Comparison of ENCODE assay signal across 20 cellular contexts in genomic region chr10:98320476-98321202, GRCh38. TPM values are rescaled to one million over a fixed set of nuclear protein-coding genes. Genes with fewer than 3 reads are reported as not detected.
DNase-seq lines count a peak whose midpoint lies in the region; ATAC-seq, FAIRE-seq and TF ChIP-seq lines count a peak whose summit lies in the region.
"Had no signal": no experiment of that assay in that cellular context is flagged by ENCODE, and none has a peak within 500 bp of the region (broad histone marks: within the 10 kb centered on the region; RNA-seq: fewer than 3 reads in every experiment).

No MANE protein-coding gene starts in this region.

- no peak overlapping the region for H4K91ac ChIP-seq in H1 (replicated peaks; ENCODE audit: insufficient read length, low read length)

- H3K36me3 ChIP-seq in HepG2 (replicated peaks in 1 of 2; ENCODE audit: control insufficient read depth in 1 of 2, insufficient read depth in 2 of 2, low read length in 2 of 2) (no peaks in the 10 kb centered on the region), right lobe of liver (no peaks in the 10 kb centered on the region), H1 (ENCODE audit: control insufficient read depth in 2 of 4, insufficient read depth in 4 of 4, low read length in 3 of 4) (no peaks in the 10 kb centered on the region)
- H3K36me3 ChIP-seq: HAP-1, SJSA1 had no signal

- in situ Hi-C loops in HepG2 (cut with HindIII; ENCODE audit: extremely low pct_ligation_motif_present, low pct_unique_long_range_greater_than_20kb), result loop anchor here (25.0 kb wide), 1 partner anchor 408 kb away; no protein-coding TSS in a partner anchor

- FAIRE-seq in HepG2 (lab: Jason Lieb, UNC) (no peak), H1 (lab: Jason Lieb, UNC) (no peak)
- FAIRE-seq: A549, GM12878 had no signal

- H4K20me1 ChIP-seq in HepG2 (ENCODE audit: insufficient read depth, low read length), result no peaks in the 10 kb centered on the region
- H4K20me1 ChIP-seq in H1 (replicated peaks in 1 of 2; ENCODE audit: control insufficient read depth in 1 of 2, insufficient read depth in 2 of 2, low read length in 2 of 2), result no peaks in the 10 kb centered on the region

- H3K4me3 ChIP-seq in HepG2 (replicated peaks in 1 of 3; ENCODE audit: insufficient read depth in 1 of 3, low read depth in 2 of 3, low read length in 3 of 3), result no peak overlapping the region
- H3K4me3 ChIP-seq in right lobe of liver, result no peak overlapping the region
- H3K4me3 ChIP-seq in NB4 (ENCODE audit: low read depth, low read length), result no peak overlapping the region
- no peak overlapping the region for H3K4me3 ChIP-seq in H1 (ENCODE audit: extremely low read depth in 1 of 4, insufficient read depth in 2 of 4, low read depth in 3 of 4, low read length in 4 of 4)
- H3K4me3 ChIP-seq: A549, GM12878, HAP-1, SJSA1 had no signal

- no peak overlapping the region for H2BK120ac ChIP-seq in H1 (replicated peaks; ENCODE audit: low read depth, low read length)

- H4K8ac ChIP-seq in H1 (ENCODE audit: extremely low read depth, insufficient read depth, low read length), result no peak overlapping the region; the same call in 1 of the 2 replicates

- no peak overlapping the region for H2AFZ ChIP-seq in HepG2 (ENCODE audit: low read length)
- H2AFZ ChIP-seq in H1 (ENCODE audit: low read length), result peak overlapping the region; percentile 92

- TF ChIP-seq POLR2A in HepG2 (IDR thresholded peaks at IDR 0.05; ENCODE audit: insufficient read depth in 1 of 2, low read depth in 2 of 2, low read length in 2 of 2) (no peak), right lobe of liver (IDR thresholded peaks at IDR 0.05) (no peak), NB4 (IDR thresholded peaks at IDR 0.05; ENCODE audit: extremely low read depth, insufficient read length) (no peak), H1 (IDR thresholded peaks at IDR 0.05; ENCODE audit: control extremely low read depth in 1 of 2, low read depth in 2 of 2, low read length in 2 of 2) (no peak)

- ATAC-seq in HepG2 (peak; percentile 28; the same call in 2 of the 3 replicates), right lobe of liver (no peak), left colon (no peak)
- ATAC-seq: GM12878, Right ventricle myocardium inferior had no signal

- CTCF ChIA-PET in HepG2 (lab: Yijun Ruan, JAX; ENCODE audit: low intra/inter-chr PET ratio, low total read pairs) (no interaction called here), H1 (lab: Charles Lee; ENCODE audit: partially characterized antibody) (interaction anchor here (0.7 to 9.0 kb wide), 4 partner anchors 11 to 93 kb away, joined by 3 to 58 read pairs (median 4); partner anchors contain the start of gene LOXL4)

- no peak overlapping the region for H2BK20ac ChIP-seq in H1 (ENCODE audit: low read length)

- H3K79me2 ChIP-seq in HepG2 (ENCODE audit: insufficient read depth, low read length), result no peaks in the 10 kb centered on the region
- H3K79me2 ChIP-seq in H1 (ENCODE audit: control insufficient read depth in 1 of 2, insufficient read depth in 2 of 2, low read length in 2 of 2), result no peaks in the 10 kb centered on the region

- H3K9ac ChIP-seq in HepG2 (ENCODE audit: insufficient read depth, low read depth, low read length), result no peak overlapping the region
- H3K9ac ChIP-seq in H1 (replicated peaks in 1 of 4; ENCODE audit: extremely low read depth in 1 of 4, low read depth in 3 of 4, low read length in 3 of 4), result no peak overlapping the region
- H3K9ac ChIP-seq: KMS-11 had no signal

- 6% methylated on average over 6 of the region's 8 CpGs for WGBS in HepG2 (ENCODE audit: low lambda C conversion rate)
- WGBS in right lobe of liver (ENCODE audit: insufficient coverage, low coverage, low lambda C conversion rate, missing lambda C conversion rate), result 79% methylated on average over 6 of the region's 8 CpGs
- 88% methylated on average over 8 of the region's 8 CpGs; no CpG with 5 or more reads in 1 of the 2 experiments for WGBS in H1 (ENCODE audit: extremely low coverage in 1 of 2, insufficient coverage in 1 of 2, insufficient read length in 1 of 2, insufficient replicate concordance in 2 of 2, low coverage in 1 of 2, low lambda C conversion rate in 2 of 2, missing lambda C conversion rate in 1 of 2), 2 experiments

- POLR2A ChIA-PET in HepG2 (lab: Yijun Ruan, JAX), result no interaction called here
- POLR2A ChIA-PET in H1 (lab: Charles Lee; ENCODE audit: partially characterized antibody), result no interaction called here

- no peak overlapping the region for H3K18ac ChIP-seq in H1 (ENCODE audit: extremely low read depth, low read length)

- no peak overlapping the region for H3K4me2 ChIP-seq in HepG2 (ENCODE audit: low read depth, low read length)
- peak overlapping the region in 1 of 2 experiments; percentile 7; a peak in 1 of 4 replicates for H3K4me2 ChIP-seq in H1 (ENCODE audit: insufficient read depth in 1 of 2, low read depth in 2 of 2, low read length in 2 of 2)
- H3K4me2 ChIP-seq: A549, KMS-11 had no signal

- no peak for DNase-seq in HepG2 (ENCODE audit: low spot score)
- DNase-seq in right lobe of liver, result no peak
- DNase-seq in NB4 (ENCODE audit: low read depth), result peak; percentile 86
- no peak for DNase-seq in H1 (ENCODE audit: low read depth in 1 of 2, low spot score in 2 of 2)
- no peak for DNase-seq in epidermal melanocyte (ENCODE audit: insufficient read length, low spot score)
- no peak for DNase-seq in left colon
- no peak for DNase-seq in AG08396 (ENCODE audit: low spot score)
- DNase-seq: CD4-positive, alpha-beta memory T cell; NCI-H187 treated with DMSO at 0.1 percent for 48 hours; NCI-H226; NCI-H510A treated with DMSO at 0.1 percent for 48 hours; NCI-H774; SW 1271 had no signal

- no peak overlapping the region; the same call in 1 of the 2 replicates for H2BK5ac ChIP-seq in H1 (ENCODE audit: low read depth, low read length)

- H3K79me1 ChIP-seq in H1 (ENCODE audit: low read depth, low read length), result no peaks in the 10 kb centered on the region

- no peak overlapping the region for H4K5ac ChIP-seq in H1 (ENCODE audit: insufficient read length, low read depth, low read length)

- H3K23ac ChIP-seq in H1 (ENCODE audit: insufficient read length), result no peak overlapping the region

- H3K4ac ChIP-seq in H1 (replicated peaks; ENCODE audit: insufficient read length, low read depth, low read length), result no peak overlapping the region

- H2BK15ac ChIP-seq in H1 (ENCODE audit: low read length), result no peak overlapping the region

- BruUV-seq in HepG2 (replicated peaks; lab: Mats Ljungman, UMichigan), result no TSS peak

- no peak overlapping the region for H3K27ac ChIP-seq in HepG2 (ENCODE audit: extremely low read length, insufficient read depth, low read length)
- no peak overlapping the region for H3K27ac ChIP-seq in right lobe of liver
- H3K27ac ChIP-seq in H1 (ENCODE audit: low read depth, low read length), result no peak overlapping the region
- H3K27ac ChIP-seq: A549, HL-60, KMS-11, SJSA1 had no signal

- intact Hi-C loops in HepG2 (cut with micrococcal nuclease; ENCODE audit: unreplicated experiment), result no loop called here
- intact Hi-C loops in right lobe of liver (cut with DNase I), result no loop called here
- intact Hi-C loops in left colon (cut with DNase I, micrococcal nuclease), result no loop called here

- no peak overlapping the region for H2AK5ac ChIP-seq in H1 (ENCODE audit: low read depth, low read length)

- H3K4me1 ChIP-seq in HepG2 (ENCODE audit: insufficient read depth, low read length), result no peaks in the 10 kb centered on the region
- H3K4me1 ChIP-seq in right lobe of liver, result no peaks in the 10 kb centered on the region
- peaks cover 0 to 3% (median 0%) of the 10 kb centered on the region in 4 experiments; a peak in 3 of 7 replicates for H3K4me1 ChIP-seq in H1 (replicated peaks in 1 of 4; ENCODE audit: control insufficient read depth in 3 of 4, insufficient read depth in 4 of 4, low read length in 3 of 4)
- H3K4me1 ChIP-seq: HAP-1 had no signal

- TF ChIP-seq CTCF in HepG2 (CRISPR knock-in tag; IDR thresholded peaks at IDR 0.05), result no peak
- TF ChIP-seq CTCF in right lobe of liver (IDR thresholded peaks at IDR 0.05), result no peak
- no peak for TF ChIP-seq CTCF in NB4 (IDR thresholded peaks at IDR 0.05; ENCODE audit: low read depth, low read length)
- TF ChIP-seq CTCF in H1 (IDR thresholded peaks at IDR 0.05; ENCODE audit: control extremely low read depth in 1 of 3, insufficient read depth in 1 of 3, low read depth in 1 of 3, low read length in 3 of 3), result no peak

- no peak overlapping the region for H3K14ac ChIP-seq in H1 (ENCODE audit: insufficient read length)

- H3K9me3 ChIP-seq in HepG2 (ENCODE audit: low read length) (no peaks in the 10 kb centered on the region), right lobe of liver (no peaks in the 10 kb centered on the region), H1 (ENCODE audit: insufficient read depth in 2 of 2, low read depth in 1 of 2, low read length in 1 of 2) (no peaks in the 10 kb centered on the region)
- H3K9me3 ChIP-seq: A549, HAP-1, SJSA1 had no signal

- H3K27me3 ChIP-seq in HepG2 (ENCODE audit: control insufficient read depth in 1 of 2, insufficient read depth in 2 of 2, low read length in 2 of 2) (peaks cover 3 to 48% of the 10 kb centered on the region in 2 experiments; a peak in 4 of 5 replicates), right lobe of liver (no peaks in the 10 kb centered on the region), H1 (replicated peaks in 1 of 4; ENCODE audit: control insufficient read depth in 3 of 4, extremely low read depth in 1 of 4, insufficient read depth in 3 of 4, low read length in 3 of 4) (no peaks in the 10 kb centered on the region)
- H3K27me3 ChIP-seq: SJSA1 had no signal

- H3K56ac ChIP-seq in H1 (replicated peaks; ENCODE audit: insufficient read length, low read depth, low read length), result no peak overlapping the region

- TF ChIP-seq RAD21 in HepG2 (CRISPR knock-in tag; IDR thresholded peaks at IDR 0.05), result no peak
- TF ChIP-seq RAD21 in H1 (IDR thresholded peaks at IDR 0.05 in 1 of 2, conservative IDR thresholded peaks at IDR 0.05 in 1 of 2; ENCODE audit: low read depth in 2 of 2, low read length in 2 of 2), result no peak

- TF ChIP-seq EP300 in HepG2 (IDR thresholded peaks at IDR 0.05; ENCODE audit: low read depth in 2 of 2, low read length in 2 of 2) (no peak), HepG2 (CRISPR knock-in tag; IDR thresholded peaks at IDR 0.05; ENCODE audit: borderline replicate concordance) (no peak), H1 (IDR thresholded peaks at IDR 0.05; ENCODE audit: borderline replicate concordance in 1 of 2, low read depth in 2 of 2, low read length in 2 of 2) (no peak)

- H2BK12ac ChIP-seq in H1 (ENCODE audit: low read depth, low read length), result no peak overlapping the region

- no peaks in the 10 kb centered on the region for H3K23me2 ChIP-seq in H1 (ENCODE audit: low read depth, low read length)

RNA-seq across cellular contexts. Expression of gene LOXL4, which starts 52.6 kb away (rescaled TPM):
- total RNA-seq in HepG2 (2016; rRNA removed; fragmentation: Illumina TruSeq; extraction: Trizol) (3.8 and 8.8 TPM in 2 replicates), right lobe of liver (10 to 100 TPM in 3 of 6 experiments, 1 to 10 TPM in 1, under 1 TPM in 2; 0.51 to 33.4 (median 10.8) TPM), left colon (1 to 10 TPM in 1 of 2 donors, under 1 TPM in 1; 0.34 to 1.6 TPM)
- total RNA-seq in HepG2 (2016; cell fraction: cytosol; rRNA removed; fragmentation: Illumina TruSeq; extraction: Trizol; ENCODE audit: low read depth), result 0.91 and 0.97 TPM in 2 replicates
- 3.1 and 9.9 TPM in 2 replicates for total RNA-seq in HepG2 (2016; cell fraction: insoluble cytoplasmic fraction; rRNA removed; fragmentation: Illumina TruSeq; extraction: Trizol)
- 2.6 and 3.1 TPM in 2 replicates for total RNA-seq in HepG2 (2016; cell fraction: membrane; rRNA removed; fragmentation: Illumina TruSeq; extraction: Trizol)
- total RNA-seq in HepG2 (2016; cell fraction: nucleus; rRNA removed; fragmentation: Illumina TruSeq; extraction: Trizol), result 9.7 TPM in 2 replicates
- polyA plus RNA-seq in HepG2 (2011; rRNA removed) (21.1 and 31.3 TPM in 2 replicates), H1 (2011; rRNA removed) (0.27 and 0.42 TPM in 2 replicates)
- polyA plus RNA-seq in HepG2 (2011; cell fraction: cytosol; rRNA removed), result 19.8 and 25.9 TPM in 2 replicates
- 20.8 and 24.7 TPM in 2 replicates for polyA plus RNA-seq in HepG2 (2011; cell fraction: nucleus; rRNA removed)
- 12.1 and 16.1 TPM in 2 replicates for polyA plus RNA-seq in HepG2 (2012)
- polyA plus RNA-seq in HepG2 (2016; cell fraction: cytosol; fragmentation: Illumina TruSeq; extraction: Trizol; ENCODE audit: low read depth), result 0.87 and 1.0 TPM in 2 replicates
- 3.1 and 3.6 TPM in 2 replicates for polyA plus RNA-seq in HepG2 (2016; cell fraction: insoluble cytoplasmic fraction; fragmentation: Illumina TruSeq; extraction: Trizol; ENCODE audit: low read depth)
- polyA plus RNA-seq in HepG2 (2016; cell fraction: membrane; fragmentation: Illumina TruSeq; extraction: Trizol; ENCODE audit: low read depth), result 2.1 and 2.4 TPM in 2 replicates
- 12.3 and 13.7 TPM in 2 replicates for polyA plus RNA-seq in HepG2 (2016; cell fraction: nucleus; fragmentation: Illumina TruSeq; extraction: Trizol; ENCODE audit: insufficient read depth, low read depth)
- 33.3 TPM in 1 of 2 replicates, not detected in the other for polyA minus RNA-seq in HepG2 (2011; rRNA and poly(A)+ RNA removed; ENCODE audit: low replicate concordance)
- polyA minus RNA-seq in HepG2 (2011; cell fraction: cytosol; rRNA and poly(A)+ RNA removed), result 13.7 and 23.0 TPM in 2 replicates
- 7.2 and 9.9 TPM in 2 replicates for polyA minus RNA-seq in HepG2 (2011; cell fraction: nucleus; rRNA and poly(A)+ RNA removed)
- 0.13 and 0.42 TPM in 2 replicates for total RNA-seq in H1 (2021; fragmentation: NEBNext Ultra II Directional; extraction: Animal tissue kit (Norgen Biotek cat#: 25700))
- polyA plus RNA-seq in H1 (2011; cell fraction: cytosol; rRNA removed), result 0.31 TPM
- polyA plus RNA-seq in H1 (2011; cell fraction: nucleus; rRNA removed), result 0.90 TPM
- polyA plus RNA-seq in H1 (2012, experiment 1 of 2), result 0.23 to 0.35 TPM (median 0.30 TPM) in 4 replicates
- 0.14 TPM for polyA plus RNA-seq in H1 (2012, experiment 2 of 2)
- polyA plus RNA-seq in H1 (2013, experiment 1 of 2), result 0.30 TPM
- 0.22 TPM for polyA plus RNA-seq in H1 (2013, experiment 2 of 2)
- polyA minus RNA-seq in H1 (2011; rRNA and poly(A)+ RNA removed), result 0.28 and 0.39 TPM in 2 replicates
- not detected for polyA minus RNA-seq in H1 (2011; cell fraction: cytosol; rRNA and poly(A)+ RNA removed)
- not detected for polyA minus RNA-seq in H1 (2011; cell fraction: nucleus; rRNA and poly(A)+ RNA removed)
- total RNA-seq: CD4-positive, alpha-beta memory T cell had no signal
